In genomic region chr7:80183900-80184685, GRCh38 we compare ENCODE assay signal across 1 cellular context.
TF ChIP-seq lines count a peak whose summit lies in the region.

No MANE protein-coding gene starts in this region.

TF ChIP-seq in GM23338, 12 proteins besides CTCF, POLR2A, EP300 and RAD21 (continued from another document):
- TF ChIP-seq REST (IDR thresholded peaks at IDR 0.05; ENCODE audit: unreplicated experiment), result no peak
- no peak for TF ChIP-seq NANOG (IDR thresholded peaks at IDR 0.05; ENCODE audit: borderline replicate concordance)
- TF ChIP-seq ZNF331 (CRISPR knock-in tag; IDR thresholded peaks at IDR 0.05; ENCODE audit: low read depth), result no peak
- TF ChIP-seq ZNF462 (CRISPR knock-in tag; IDR thresholded peaks at IDR 0.05), result no peak
